8 cellular contexts compared by ENCODE assay signal in genomic region chr5:68711311-68712200, GRCh38.
A peak's percentile ranks its signal among the peaks of the same experiment; 100 is the strongest.
DNase-seq lines count a peak whose midpoint lies in the region; ATAC-seq and TF ChIP-seq lines count a peak whose summit lies in the region.

No MANE protein-coding gene starts in this region.

- no peak overlapping the region for H3K4me3 ChIP-seq in MG63
- no peak overlapping the region for H3K4me3 ChIP-seq in ascending aorta

- intact Hi-C loops in ascending aorta (cut with DNase I): no loop called here

- H3K27ac ChIP-seq in ascending aorta: no peak overlapping the region

- H3K4me1 ChIP-seq in ascending aorta: no peaks in the 10 kb centered on the region

- DNase-seq in glomerular visceral epithelial cell (ENCODE audit: extremely low spot score): peak; percentile 68
- DNase-seq in MG63: no peak
- DNase-seq in AG08396 (ENCODE audit: low spot score): no peak
- DNase-seq in ascending aorta (ENCODE audit: low spot score in 2 of 2): no peak
- no peak for DNase-seq in activated effector memory CD4-positive, alpha-beta T cell treated with Interleukin-2 at 50 U/mL for 16 hours

- no peak for TF ChIP-seq CTCF in ascending aorta (IDR thresholded peaks at IDR 0.05)

- H3K36me3 ChIP-seq in MG63 (no peaks in the 10 kb centered on the region), ascending aorta (no peaks in the 10 kb centered on the region)

- peak; percentile 96 for ATAC-seq in GM18502 (IDR thresholded peaks at IDR 0.05; ENCODE audit: poor library complexity, unreplicated experiment)
- peak; percentile 93 for ATAC-seq in GM21447 (IDR thresholded peaks at IDR 0.05; ENCODE audit: unreplicated experiment)
- ATAC-seq in HG03575 (IDR thresholded peaks at IDR 0.05; ENCODE audit: extremely low read depth, insufficient number of reproducible peaks, low FRiP score, unreplicated experiment): peak; percentile 96

- no peaks in the 10 kb centered on the region for H3K9me3 ChIP-seq in MG63
- H3K9me3 ChIP-seq in ascending aorta: no peaks in the 10 kb centered on the region

- H3K27me3 ChIP-seq in MG63 (no peaks in the 10 kb centered on the region), ascending aorta (no peaks in the 10 kb centered on the region)
